ENCODE assay signal across 17 cellular contexts in genomic region chr4:22454216-22454838, GRCh38.
"Had no signal": no experiment of that assay in that cellular context is flagged by ENCODE, and none has a peak within 500 bp of the region (broad histone marks: within the 10 kb centered on the region; RNA-seq: fewer than 3 reads in every experiment).

No MANE protein-coding gene starts in this region.

- ATAC-seq: activated CD8-positive, alpha-beta memory T cell treated with anti-CD3 and anti-CD28 coated beads, Interleukin-2, amount 10 ng/mL, durations not matched to agents 7 days and 5 days; activated T-cell treated with anti-CD3 and anti-CD28 coated beads, Interleukin-2, amount 50 U/mL, for 4 hours; T-cell had no signal

- H3K4me2 ChIP-seq: KMS-11 had no signal

- H3K9ac ChIP-seq: KMS-11 had no signal

- DNase-seq: activated CD4-positive, alpha-beta T cell treated with anti-CD3 and anti-CD28 coated beads for 48 hours; activated CD4-positive, alpha-beta T cell treated with anti-CD3 and anti-CD28 coated beads, Interleukin-2, amount 50 U/mL, for 4 hours; activated CD4-positive, CD25-positive, alpha-beta regulatory T cell treated with anti-CD3 and anti-CD28 coated beads, Interleukin-2, amount 50 U/mL, for 72 hours; activated CD8-positive, alpha-beta memory T cell treated with anti-CD3 and anti-CD28 coated beads, Interleukin-2, amount 10 ng/mL, durations not matched to agents 7 days and 5 days; activated gamma-delta T cell; activated naive CD4-positive, alpha-beta T cell treated with anti-CD3 and anti-CD28 coated beads for 36 hours; activated naive CD8-positive, alpha-beta T cell treated with anti-CD3 and anti-CD28 coated beads, Interleukin-2, amount 10 ng/mL, durations not matched to agents 7 days and 5 days; activated T-cell treated with anti-CD3 and anti-CD28 coated beads, Interleukin-2, amount 50 U/mL, for 4 hours; aorta; MM.1S; NCI-H1105; NCI-H1436 treated with DMSO at 0.1 percent for 48 hours; NCI-H2081; NCI-H524; SHP77 treated with DMSO at 0.1 percent for 48 hours; T-cell had no signal

- H3K27ac ChIP-seq: KMS-11 had no signal
